In the genomic region with DNA sequence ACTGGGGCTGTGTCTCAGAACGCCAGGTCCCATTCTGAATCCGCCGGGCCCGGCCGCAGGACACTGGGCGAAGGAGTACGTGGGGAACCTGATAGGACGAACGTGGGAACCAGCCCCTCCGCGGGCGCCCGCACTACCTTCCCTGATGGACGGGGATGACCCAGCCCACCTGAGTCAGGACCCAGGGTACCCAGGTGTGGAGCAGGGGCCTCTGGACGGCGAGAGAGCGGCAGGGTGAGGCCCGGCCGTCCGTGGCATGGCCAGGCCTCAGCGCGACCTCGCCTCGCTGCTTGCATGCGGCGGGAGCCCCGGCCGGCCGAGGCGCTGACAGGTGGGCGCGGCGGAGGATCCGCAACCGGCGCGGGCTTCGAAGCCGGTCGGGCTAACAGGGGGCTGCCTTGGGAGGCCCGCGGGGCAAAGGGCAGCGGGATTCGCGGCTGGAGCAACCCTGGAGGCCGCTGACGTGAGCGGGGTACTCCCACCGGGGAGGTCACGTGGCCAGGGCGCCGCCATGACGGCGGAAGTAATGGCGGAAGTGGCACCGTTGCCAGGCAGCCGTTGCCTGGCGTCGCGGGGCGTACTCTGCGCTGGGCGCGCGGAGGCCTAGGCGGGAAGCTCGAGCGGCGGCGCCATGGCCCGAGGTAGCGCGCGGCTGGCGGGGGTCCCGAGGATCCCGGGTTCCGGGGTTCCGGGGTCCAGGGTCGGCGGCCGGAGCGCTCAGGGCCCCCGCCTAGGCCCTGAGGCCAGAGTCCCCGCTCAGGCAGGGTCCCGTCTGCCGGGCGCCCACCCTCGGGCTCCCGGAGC, we compare ENCODE assay signal across 8 cellular contexts. TPM values are rescaled to one million over a fixed set of nuclear protein-coding genes. Genes with fewer than 3 reads are reported as not detected.
DNase-seq lines count a peak whose midpoint lies in the region; ATAC-seq, FAIRE-seq and TF ChIP-seq lines count a peak whose summit lies in the region.

A gene (plus strand): TSS at position 580 of the 804 bp plus-strand sequence. CDS start 52 bp downstream, at position 632.

- no peaks in the 10 kb centered on the region for H3K9me3 ChIP-seq in cardiac muscle cell (ENCODE audit: low read depth)
- H3K9me3 ChIP-seq in parathyroid adenoma (ENCODE audit: control insufficient read depth, low read length) = no peaks in the 10 kb centered on the region
- no peaks in the 10 kb centered on the region for H3K9me3 ChIP-seq in tibial artery

- no peaks in the 10 kb centered on the region for H3K9me3 Mint-ChIP-seq in activated naive CD8-positive, alpha-beta T cell treated with anti-CD3 and anti-CD28 coated beads, Interleukin-2, amount 50 U/mL, for 24 hours

- peak within 1 kb of the TSS; percentile 83 for H3K27ac Mint-ChIP-seq in activated naive CD8-positive, alpha-beta T cell treated with anti-CD3 and anti-CD28 coated beads, Interleukin-2, amount 50 U/mL, for 24 hours

- H3K4me1 Mint-ChIP-seq in activated naive CD8-positive, alpha-beta T cell treated with anti-CD3 and anti-CD28 coated beads, Interleukin-2, amount 50 U/mL, for 24 hours = peaks cover 17% of the 10 kb centered on the region

- intact Hi-C loops in tibial artery (cut with DNase I; ENCODE audit: low total_unique reads) = no loop called here

- H3K9ac ChIP-seq in parathyroid adenoma = peak within 1 kb of the TSS; percentile 57

- peak within 1 kb of the TSS; percentile 83 for H3K4me3 Mint-ChIP-seq in activated naive CD8-positive, alpha-beta T cell treated with anti-CD3 and anti-CD28 coated beads, Interleukin-2, amount 50 U/mL, for 24 hours

- peak; percentile 100 for FAIRE-seq in GM12891 (lab: Jason Lieb, UNC)

- peak; percentile 100 for DNase-seq in GM12891 (ENCODE audit: insufficient read length, low spot score)
- DNase-seq in NCI-H1436 (lab: John Stamatoyannopoulos, UW) = peak; percentile 88
- peak; percentile 90 for DNase-seq in T follicular helper cell (ENCODE audit: low read depth)
- peak; percentile 96 for DNase-seq in activated naive CD8-positive, alpha-beta T cell treated with anti-CD3 and anti-CD28 coated beads, Interleukin-2, amount 50 U/mL, for 24 hours
- peak; percentile 95 for DNase-seq in cardiac muscle cell (ENCODE audit: low read depth in 1 of 2, low spot score in 1 of 2)
- DNase-seq in tibial artery = peak; percentile 92 to 94

- peak within 1 kb of the TSS; percentile 66 for H3K4me3 ChIP-seq in cardiac muscle cell
- peak within 1 kb of the TSS; percentile 53 for H3K4me3 ChIP-seq in parathyroid adenoma (ENCODE audit: low read depth, low read length)
- H3K4me3 ChIP-seq in tibial artery = peak within 1 kb of the TSS; percentile 81 to 84

- H3K27ac ChIP-seq in cardiac muscle cell = peak within 1 kb of the TSS; percentile 85
- H3K27ac ChIP-seq in parathyroid adenoma = peak within 1 kb of the TSS; percentile 80
- peak within 1 kb of the TSS; percentile 82 to 90 for H3K27ac ChIP-seq in tibial artery

- no peaks in the 10 kb centered on the region for H3K36me3 ChIP-seq in cardiac muscle cell
- H3K36me3 ChIP-seq in parathyroid adenoma (ENCODE audit: control insufficient read depth, insufficient read depth, low read length) = no peaks in the 10 kb centered on the region
- H3K36me3 ChIP-seq in tibial artery = peaks cover 0 to 32% (median 7%) of the 10 kb centered on the region in 3 donors

- H3K4me2 ChIP-seq in parathyroid adenoma (ENCODE audit: low read length) = peak within 1 kb of the TSS; percentile 85

- TF ChIP-seq POLR2A in GM12891 (IDR thresholded peaks at IDR 0.05; ENCODE audit: low read depth, low read length) = peak; percentile 65; the same call in 1 of the 2 replicates

- H3K79me2 ChIP-seq in parathyroid adenoma = peaks cover 21% of the 10 kb centered on the region

- peak; percentile 72 for ATAC-seq in HG02840 (IDR thresholded peaks at IDR 0.05; ENCODE audit: low FRiP score, unreplicated experiment)
- ATAC-seq in activated naive CD8-positive, alpha-beta T cell treated with anti-CD3 and anti-CD28 coated beads, Interleukin-2, amount 50 U/mL, for 24 hours = peak; percentile 85

- H3K27me3 Mint-ChIP-seq in activated naive CD8-positive, alpha-beta T cell treated with anti-CD3 and anti-CD28 coated beads, Interleukin-2, amount 50 U/mL, for 24 hours = no peaks in the 10 kb centered on the region

- H3K4me1 ChIP-seq in cardiac muscle cell (ENCODE audit: low read depth) = peaks cover 12% of the 10 kb centered on the region
- H3K4me1 ChIP-seq in parathyroid adenoma = peaks cover 35% of the 10 kb centered on the region
- peaks cover 7 to 46% (median 23%) of the 10 kb centered on the region in 4 donors for H3K4me1 ChIP-seq in tibial artery

- H3K36me3 Mint-ChIP-seq in activated naive CD8-positive, alpha-beta T cell treated with anti-CD3 and anti-CD28 coated beads, Interleukin-2, amount 50 U/mL, for 24 hours (ENCODE audit: low read depth) = peaks cover 10% of the 10 kb centered on the region

- H3K27me3 ChIP-seq in cardiac muscle cell (no peaks in the 10 kb centered on the region), parathyroid adenoma (ENCODE audit: control insufficient read depth, insufficient read depth, low read length) (no peaks in the 10 kb centered on the region), tibial artery (no peaks in the 10 kb centered on the region)

- TF ChIP-seq CTCF in cardiac muscle cell (IDR thresholded peaks at IDR 0.05; ENCODE audit: low read depth, low read length) (no peak), parathyroid adenoma (IDR thresholded peaks at IDR 0.05) (no peak), tibial artery (IDR thresholded peaks at IDR 0.05) (no peak)

- peak within 1 kb of the TSS; percentile 82 for H2AFZ ChIP-seq in parathyroid adenoma

TF ChIP-seq in GM12891, 5 proteins besides CTCF, POLR2A, EP300 and RAD21:
- TF ChIP-seq PAX5 (IDR thresholded peaks at IDR 0.05; ENCODE audit: insufficient read depth, low read length, severe bottlenecking) = no peak
- peak; percentile 7; the same call in 1 of the 2 replicates for TF ChIP-seq POU2F2 (IDR thresholded peaks at IDR 0.05; ENCODE audit: low read depth, low read length)
- TF ChIP-seq POLR2AphosphoS5 (IDR thresholded peaks at IDR 0.05; ENCODE audit: low read depth, low read length) = peak; percentile 28; the same call in 1 of the 2 replicates
- TF ChIP-seq TAF1 (IDR thresholded peaks at IDR 0.05; ENCODE audit: low read depth, low read length) = no peak
- peak; percentile 73 for TF ChIP-seq SPI1 (IDR thresholded peaks at IDR 0.05; ENCODE audit: low read depth, low read length)

RNA-seq across cellular contexts. Expression of the gene that starts here (rescaled TPM):
- 20.6 TPM for polyA plus RNA-seq in GM12891 (2012; ENCODE audit: low read depth, missing spikeins)
- total RNA-seq in cardiac muscle cell = 25.6 and 26.5 TPM in 2 replicates
- 28.1 and 32.3 TPM in 2 replicates for polyA plus RNA-seq in cardiac muscle cell

Comparison
In these comparisons a context has a peak if more than half of its experiments do, and no peak if none do; other contexts are left out.
1. Peak in every context shown above with its lines: DNase-seq, ATAC-seq, H3K4me3 ChIP-seq and H3K27ac ChIP-seq.